1 cellular context compared by ENCODE assay signal in genomic region chr12:113055594-113056380, GRCh38.
A peak's percentile ranks its signal among the peaks of the same experiment; 100 is the strongest.
TF ChIP-seq lines count a peak whose summit lies in the region.

No MANE protein-coding gene starts in this region.

TF ChIP-seq in K562, 482 proteins besides CTCF, POLR2A, EP300 and RAD21:
- TF ChIP-seq ZKSCAN8 (CRISPR knock-in tag; IDR thresholded peaks at IDR 0.05) (0 out of 2 replicates have a peak, but pooled peaks have one; percentile 65), ZNF76 (CRISPR knock-in tag; IDR thresholded peaks at IDR 0.05; ENCODE audit: borderline replicate concordance) (no peak)
